9 cellular contexts compared by ENCODE assay signal in genomic region chr17:61338000-61338864, GRCh38.
A peak's percentile ranks its signal among the peaks of the same experiment; 100 is the strongest.
DNase-seq lines count a peak whose midpoint lies in the region; ATAC-seq and TF ChIP-seq lines count a peak whose summit lies in the region.
"Had no signal": no experiment of that assay in that cellular context is flagged by ENCODE, and none has a peak within 500 bp of the region (broad histone marks: within the 10 kb centered on the region; RNA-seq: fewer than 3 reads in every experiment).

No MANE protein-coding gene starts in this region.

- TF ChIP-seq CTCF in Panc1 (IDR thresholded peaks at IDR 0.05), result no peak
- TF ChIP-seq CTCF in esophagus muscularis mucosa (IDR thresholded peaks at IDR 0.05), result no peak
- no peak for TF ChIP-seq CTCF in CD8-positive, alpha-beta T cell (IDR thresholded peaks at IDR 0.05)

- in situ Hi-C loops in Caki2 (cut with HindIII; ENCODE audit: low pct_unique_long_range_greater_than_20kb, low sequenced_read_pairs) (no loop called here), Panc1 (cut with HindIII; ENCODE audit: low pct_unique_long_range_greater_than_20kb, low sequenced_read_pairs) (no loop called here)

- no peaks in the 10 kb centered on the region for H3K27me3 Mint-ChIP-seq in CD8-positive, alpha-beta T cell (ENCODE audit: low read depth)

- 57% methylated on average over 12 of the region's 12 CpGs for WGBS in esophagus muscularis mucosa

- H3K9ac ChIP-seq in skeletal muscle satellite cell (ENCODE audit: low read depth, low read length), result peak overlapping the region; percentile 77

- POLR2A ChIA-PET in Panc1 (lab: Charles Lee), result no interaction called here
- POLR2A ChIA-PET in CD8-positive, alpha-beta T cell (lab: Charles Lee), result no interaction called here

- DNase-seq in Caki2 (ENCODE audit: low read depth) (peak; percentile 28), Panc1 (ENCODE audit: low read depth, low spot score) (peak; percentile 64), esophagus muscularis mucosa (ENCODE audit: extremely low spot score) (no peak), amygdala (lab: John Stamatoyannopoulos, UW) (no peak), NCI-H146 (lab: John Stamatoyannopoulos, UW) (no peak), foreskin melanocyte (no peak)
- DNase-seq in CD8-positive, alpha-beta T cell, result no peak
- DNase-seq: stimulated activated CD4-positive, alpha-beta T cell treated with anti-CD3 and anti-CD28 coated beads, Interleukin-15, amount 100 ng/mL, for 24 hours had no signal

- H3K27me3 ChIP-seq in Panc1 (ENCODE audit: control insufficient read depth, insufficient read depth, low read length), result no peaks in the 10 kb centered on the region
- no peaks in the 10 kb centered on the region for H3K27me3 ChIP-seq in esophagus muscularis mucosa
- no peaks in the 10 kb centered on the region for H3K27me3 ChIP-seq in skeletal muscle satellite cell (ENCODE audit: control insufficient read depth, insufficient read depth, low read length)
- no peaks in the 10 kb centered on the region for H3K27me3 ChIP-seq in CD8-positive, alpha-beta T cell (ENCODE audit: insufficient read depth, low read length)

- ATAC-seq in Panc1, result peak; percentile 85
- no peak for ATAC-seq in CD8-positive, alpha-beta T cell

- no peak overlapping the region for H3K4me3 Mint-ChIP-seq in CD8-positive, alpha-beta T cell

- intact Hi-C loops in Panc1 (cut with micrococcal nuclease; ENCODE audit: unreplicated experiment) (no loop called here), esophagus muscularis mucosa (cut with DNase I) (no loop called here)
- intact Hi-C loops in CD8-positive, alpha-beta T cell (cut with DNase I, micrococcal nuclease), result no loop called here

- CTCF ChIA-PET in Panc1 (lab: Charles Lee), result no interaction called here
- CTCF ChIA-PET in CD8-positive, alpha-beta T cell (lab: Charles Lee), result no interaction called here

- H3K36me3 Mint-ChIP-seq in CD8-positive, alpha-beta T cell, result no peaks in the 10 kb centered on the region

- H3K4me1 Mint-ChIP-seq in CD8-positive, alpha-beta T cell (ENCODE audit: low read depth), result no peaks in the 10 kb centered on the region

- H3K27ac Mint-ChIP-seq in CD8-positive, alpha-beta T cell, result no peak overlapping the region

- H3K4me3 ChIP-seq in Panc1 (ENCODE audit: low read depth in 2 of 2, low read length in 2 of 2), result no peak overlapping the region
- no peak overlapping the region for H3K4me3 ChIP-seq in esophagus muscularis mucosa
- peak overlapping the region; percentile 18 for H3K4me3 ChIP-seq in skeletal muscle satellite cell (ENCODE audit: low read length)
- no peak overlapping the region for H3K4me3 ChIP-seq in CD8-positive, alpha-beta T cell (ENCODE audit: low read depth, low read length)

- H3K4me1 ChIP-seq in Panc1 (ENCODE audit: control insufficient read depth, insufficient read depth, low read length) (peaks cover 32% of the 10 kb centered on the region), esophagus muscularis mucosa (peaks cover 24 to 50% (median 49%) of the 10 kb centered on the region in 4 donors), skeletal muscle satellite cell (ENCODE audit: control insufficient read depth, insufficient read depth, low read length) (peaks cover 60% of the 10 kb centered on the region)
- no peaks in the 10 kb centered on the region for H3K4me1 ChIP-seq in CD8-positive, alpha-beta T cell (ENCODE audit: insufficient read depth, low read length)

- no peaks in the 10 kb centered on the region for H3K36me3 ChIP-seq in Panc1 (ENCODE audit: control insufficient read depth, insufficient read depth, low read length)
- no peaks in the 10 kb centered on the region for H3K36me3 ChIP-seq in esophagus muscularis mucosa
- no peaks in the 10 kb centered on the region for H3K36me3 ChIP-seq in skeletal muscle satellite cell (ENCODE audit: insufficient read depth, low read length)
- no peaks in the 10 kb centered on the region for H3K36me3 ChIP-seq in CD8-positive, alpha-beta T cell (ENCODE audit: insufficient read depth, low read length)

- H3K4me2 ChIP-seq in skeletal muscle satellite cell (ENCODE audit: low read length), result peak overlapping the region; percentile 68

- no TSS peak for BruUV-seq in Panc1 (replicated peaks; lab: Mats Ljungman, UMichigan)

- no peaks in the 10 kb centered on the region for H3K9me3 Mint-ChIP-seq in CD8-positive, alpha-beta T cell

- no peak for TF ChIP-seq POLR2A in esophagus muscularis mucosa (IDR thresholded peaks at IDR 0.05; ENCODE audit: low read depth)

- TF ChIP-seq EP300 in esophagus muscularis mucosa (IDR thresholded peaks at IDR 0.05), result no peak

- H3K9me3 ChIP-seq in Panc1 (ENCODE audit: control insufficient read depth, insufficient read depth, low read depth, low read length), result no peaks in the 10 kb centered on the region
- H3K9me3 ChIP-seq in esophagus muscularis mucosa, result no peaks in the 10 kb centered on the region
- no peaks in the 10 kb centered on the region for H3K9me3 ChIP-seq in skeletal muscle satellite cell (replicated peaks; ENCODE audit: low read length)
- H3K9me3 ChIP-seq in CD8-positive, alpha-beta T cell (ENCODE audit: low read length), result no peaks in the 10 kb centered on the region

- peak overlapping the region; percentile 86 for H3K27ac ChIP-seq in Panc1 (ENCODE audit: low read length)
- peak overlapping the region; percentile 72 to 79 (median 75) for H3K27ac ChIP-seq in esophagus muscularis mucosa (replicated peaks in 1 of 4)
- H3K27ac ChIP-seq in CD8-positive, alpha-beta T cell (ENCODE audit: low read depth, low read length), result no peak overlapping the region

Comparison
In these comparisons a context has a peak if more than half of its experiments do, and no peak if none do; other contexts are left out.
1. DNase-seq: peak in Caki2 (single experiment) and Panc1 (single experiment); none in esophagus muscularis mucosa (single experiment), amygdala (0 of 56), CD8-positive, alpha-beta T cell (0 of 7), NCI-H146 (single experiment) and foreskin melanocyte (single experiment).